8 cellular contexts compared by ENCODE assay signal in genomic region chr20:58652606-58653303, GRCh38. TPM values are rescaled to one million over a fixed set of nuclear protein-coding genes. Genes with fewer than 3 reads are reported as not detected.
DNase-seq lines count a peak whose midpoint lies in the region; FAIRE-seq and TF ChIP-seq lines count a peak whose summit lies in the region.

No MANE protein-coding gene starts in this region.

- 5% methylated on average over 12 of the region's 12 CpGs for WGBS in prostate gland

- H3K27ac ChIP-seq in endothelial cell of umbilical vein (ENCODE audit: insufficient read depth, low read depth, low read length) (peak overlapping the region; percentile 81), prostate gland (peak overlapping the region; percentile 92)

- peak overlapping the region; percentile 96 to 97 for H3K4me3 Mint-ChIP-seq in CD14-positive monocyte

- peaks cover 66% of the 10 kb centered on the region for H3K79me2 ChIP-seq in endothelial cell of umbilical vein (ENCODE audit: control insufficient read depth, insufficient read depth, low read length)

- BruUV-seq in endothelial cell of umbilical vein (replicated peaks; lab: Mats Ljungman, UMichigan): TSS peak; percentile 29

- peak overlapping the region; percentile 97 for H3K4me2 ChIP-seq in endothelial cell of umbilical vein (ENCODE audit: insufficient read depth, low read length)

- H2AFZ ChIP-seq in endothelial cell of umbilical vein (ENCODE audit: low read depth, low read length): no peak overlapping the region

- H3K4me3 ChIP-seq in endothelial cell of umbilical vein (replicated peaks in 1 of 3; ENCODE audit: insufficient read depth in 1 of 3, low read depth in 1 of 3, low read length in 3 of 3) (peak overlapping the region; percentile 86 to 93 (median 89)), prostate gland (peak overlapping the region; percentile 77 to 89)

- POLR2A ChIA-PET in endothelial cell of umbilical vein (lab: Charles Lee): interaction anchor here (0.6 to 0.9 kb wide), 3 partner anchors 8 to 245 kb away, joined by 3 read pairs; no protein-coding TSS in a partner anchor

- H3K9me1 ChIP-seq in endothelial cell of umbilical vein (replicated peaks; ENCODE audit: control insufficient read depth, extremely low read depth, insufficient read depth, low read length): no peaks in the 10 kb centered on the region

- H3K27me3 ChIP-seq in endothelial cell of umbilical vein (ENCODE audit: control insufficient read depth in 2 of 2, insufficient read depth in 2 of 2, low read length in 2 of 2): no peaks in the 10 kb centered on the region
- H3K27me3 ChIP-seq in prostate gland (replicated peaks; ENCODE audit: insufficient read depth): no peaks in the 10 kb centered on the region

- peaks cover 3% of the 10 kb centered on the region for H4K20me1 ChIP-seq in endothelial cell of umbilical vein (replicated peaks; ENCODE audit: control insufficient read depth, extremely low read depth, insufficient read depth, low read length)

- H3K27me3 Mint-ChIP-seq in CD14-positive monocyte (ENCODE audit: low read depth in 3 of 3): peaks cover 10 to 13% (median 13%) of the 10 kb centered on the region in 3 donors

- peaks cover 34% of the 10 kb centered on the region for H3K4me1 Mint-ChIP-seq in CD14-positive monocyte

- intact Hi-C loops in CD14-positive monocyte (cut with micrococcal nuclease) (loop anchor here (2.0 to 10.0 kb wide), 7 partner anchors 40 to 392 kb away; partner anchors contain the start of genes NPEPL1 (in 2 of the 2), VAPB (in 2 of the 2), PRELID3B (in 1 of the 2) and RAB22A (in 1 of the 2)), endothelial cell of umbilical vein (cut with micrococcal nuclease) (loop anchor here (1.0 to 10.0 kb wide), 7 partner anchors 8 to 416 kb away; partner anchors contain the start of genes GNAS, GNAS-AS1, NPEPL1 and TUBB1), prostate gland (cut with DNase I) (loop anchor here (5.0 kb wide), 2 partner anchors 170 to 415 kb away; no protein-coding TSS in a partner anchor)

- peak overlapping the region; percentile 96 for H3K9ac ChIP-seq in endothelial cell of umbilical vein (replicated peaks; ENCODE audit: extremely low read depth, insufficient read depth, low read length)

- FAIRE-seq in H54 (lab: Jason Lieb, UNC) (no peak), endothelial cell of umbilical vein (lab: Jason Lieb, UNC) (peak; percentile 48)

- TF ChIP-seq POLR2A in H54 (IDR thresholded peaks at IDR 0.05; ENCODE audit: low read depth, low read length) (0 out of 2 replicates have a peak, but pooled peaks have one; percentile 4), endothelial cell of umbilical vein (IDR thresholded peaks at IDR 0.05; ENCODE audit: low read depth, low read length) (no peak), prostate gland (IDR thresholded peaks at IDR 0.05) (no peak)

- peaks cover 0 to 6% (median 0%) of the 10 kb centered on the region in 7 donors for H3K9me3 Mint-ChIP-seq in CD14-positive monocyte

- no peaks in the 10 kb centered on the region for H3K9me3 ChIP-seq in endothelial cell of umbilical vein (replicated peaks; ENCODE audit: control insufficient read depth, insufficient read depth, low read length)
- no peaks in the 10 kb centered on the region for H3K9me3 ChIP-seq in prostate gland

- peak overlapping the region; percentile 96 to 99 (median 98) for H3K27ac Mint-ChIP-seq in CD14-positive monocyte

- no peak for TF ChIP-seq CTCF in CD14-positive monocyte (IDR thresholded peaks at IDR 0.05)
- no peak for TF ChIP-seq CTCF in endothelial cell of umbilical vein (IDR thresholded peaks at IDR 0.05; ENCODE audit: extremely low read depth in 1 of 2, insufficient read depth in 1 of 2, low read depth in 1 of 2, low read length in 2 of 2)
- TF ChIP-seq CTCF in prostate gland (IDR thresholded peaks at IDR 0.05): no peak

- CTCF ChIA-PET in endothelial cell of umbilical vein (lab: Charles Lee): interaction anchor here (0.6 to 3.5 kb wide), 6 partner anchors 11 to 435 kb away, joined by 3 to 71 read pairs (median 4); no protein-coding TSS in a partner anchor

- peaks cover 44% of the 10 kb centered on the region for H3K4me1 ChIP-seq in endothelial cell of umbilical vein (ENCODE audit: control insufficient read depth, extremely low read depth, insufficient read depth, low read length)
- peaks cover 17% of the 10 kb centered on the region for H3K4me1 ChIP-seq in prostate gland (replicated peaks)

- H3K36me3 ChIP-seq in endothelial cell of umbilical vein (ENCODE audit: control insufficient read depth in 2 of 2, extremely low read depth in 1 of 2, insufficient read depth in 2 of 2, low read length in 2 of 2): peaks cover 0 to 2% of the 10 kb centered on the region in 2 experiments
- no peaks in the 10 kb centered on the region for H3K36me3 ChIP-seq in prostate gland

- dilution Hi-C loops in endothelial cell of umbilical vein (cut with MboI; ENCODE audit: extremely low pct_ligation_motif_present, low sequenced_read_pairs): loop anchor here (25.0 kb wide), 1 partner anchor 415 kb away; the partner anchor contains the start of gene ANKRD60

- DNase-seq in CD14-positive monocyte (ENCODE audit: low spot score) (no peak), H54 (ENCODE audit: insufficient read length, low spot score) (no peak), RKO (ENCODE audit: low spot score) (peak; percentile 68), endothelial cell of umbilical vein (ENCODE audit: low read depth, low spot score) (peak; percentile 44), prostate gland (ENCODE audit: low spot score) (no peak), epidermal melanocyte (ENCODE audit: insufficient read length, low spot score) (no peak)
- DNase-seq in stimulated activated CD4-positive, alpha-beta T cell treated with anti-CD3 and anti-CD28 coated beads, Interleukin-4, amount 100 ng/mL, for 4 hours: no peak
- DNase-seq in stimulated activated CD4-positive, alpha-beta T cell treated with anti-CD3 and anti-CD28 coated beads, Interleukin-15, amount 100 ng/mL, for 24 hours: no peak

- H3K36me3 Mint-ChIP-seq in CD14-positive monocyte: peaks cover 10% of the 10 kb centered on the region in 2 donors

TF ChIP-seq in endothelial cell of umbilical vein, 7 proteins besides CTCF, POLR2A, EP300 and RAD21:
- no peak for TF ChIP-seq GATA2 (IDR thresholded peaks at IDR 0.05; ENCODE audit: insufficient read depth, insufficient read length, low read depth, low read length)
- TF ChIP-seq JUN (IDR thresholded peaks at IDR 0.05; ENCODE audit: borderline replicate concordance, insufficient read depth, insufficient read length, low read depth): no peak
- TF ChIP-seq MYC (IDR thresholded peaks at IDR 0.05; ENCODE audit: low read depth, low read length): no peak
- no peak for TF ChIP-seq EZH2 (IDR thresholded peaks at IDR 0.05; ENCODE audit: borderline replicate concordance, low read depth, low read length, severe bottlenecking)
- no peak for TF ChIP-seq POLR2AphosphoS5 (IDR thresholded peaks at IDR 0.05; ENCODE audit: insufficient read depth, low read depth, low read length)

RNA-seq across cellular contexts. Expression of gene STX16, which starts 1.7 kb away (rescaled TPM):
- polyA plus RNA-seq in CD14-positive monocyte (10 to 100 TPM; 15.6 to 27.4 TPM), endothelial cell of umbilical vein (33.0 and 43.1 TPM in 2 replicates)
- total RNA-seq in endothelial cell of umbilical vein (58.5 and 63.5 TPM in 2 replicates), prostate gland (100 to 1,000 TPM in 1 of 2 donors, 10 to 100 TPM in 1; 34.3 to 115 TPM)
- polyA plus RNA-seq in endothelial cell of umbilical vein (2011; cell fraction: cytosol; rRNA removed): 36.8 and 43.5 TPM in 2 replicates
- polyA plus RNA-seq in endothelial cell of umbilical vein (2011; cell fraction: nucleus; rRNA removed): 138 and 200 TPM in 2 replicates
- 60.7 and 62.4 TPM in 2 replicates for polyA plus RNA-seq in endothelial cell of umbilical vein (2012)
- polyA minus RNA-seq in endothelial cell of umbilical vein: 52.1 and 74.7 TPM in 2 replicates
- polyA minus RNA-seq in endothelial cell of umbilical vein (2011; cell fraction: cytosol; rRNA and poly(A)+ RNA removed): 15.7 TPM
- polyA minus RNA-seq in endothelial cell of umbilical vein (2011; cell fraction: nucleus; rRNA and poly(A)+ RNA removed): 39.8 and 43.1 TPM in 2 replicates

RNA-seq across cellular contexts. Expression of gene NPEPL1, which starts 39.8 kb away (rescaled TPM):
- 10 to 100 TPM; 37.6 to 39.6 TPM for polyA plus RNA-seq in CD14-positive monocyte
- 39.1 and 40.8 TPM in 2 replicates for total RNA-seq in endothelial cell of umbilical vein
- 22.5 and 22.6 TPM in 2 replicates for polyA plus RNA-seq in endothelial cell of umbilical vein
- 8.2 and 10.3 TPM in 2 replicates for polyA plus RNA-seq in endothelial cell of umbilical vein (2011; cell fraction: cytosol; rRNA removed)
- polyA plus RNA-seq in endothelial cell of umbilical vein (2011; cell fraction: nucleus; rRNA removed): 90.6 and 118 TPM in 2 replicates
- polyA plus RNA-seq in endothelial cell of umbilical vein (2012): 29.5 and 42.1 TPM in 2 replicates
- 16.8 and 19.1 TPM in 2 replicates for polyA minus RNA-seq in endothelial cell of umbilical vein
- polyA minus RNA-seq in endothelial cell of umbilical vein (2011; cell fraction: cytosol; rRNA and poly(A)+ RNA removed): 16.6 TPM
- 16.9 and 35.5 TPM in 2 replicates for polyA minus RNA-seq in endothelial cell of umbilical vein (2011; cell fraction: nucleus; rRNA and poly(A)+ RNA removed)
- total RNA-seq in prostate gland: 10 to 100 TPM; 25.7 to 63.1 TPM

Comparison
In these comparisons a context has a peak if more than half of its experiments do, and no peak if none do; other contexts are left out.
1. DNase-seq: peak in RKO (single experiment) and endothelial cell of umbilical vein (single experiment); none in CD14-positive monocyte (single experiment), H54 (single experiment), prostate gland (single experiment), stimulated activated CD4-positive, alpha-beta T cell treated with anti-CD3 and anti-CD28 coated beads, Interleukin-4, amount 100 ng/mL, for 4 hours (0 of 2), epidermal melanocyte (single experiment) and stimulated activated CD4-positive, alpha-beta T cell treated with anti-CD3 and anti-CD28 coated beads, Interleukin-15, amount 100 ng/mL, for 24 hours (single experiment).